Comparison of ENCODE assay signal across 14 cellular contexts in the genomic region with DNA sequence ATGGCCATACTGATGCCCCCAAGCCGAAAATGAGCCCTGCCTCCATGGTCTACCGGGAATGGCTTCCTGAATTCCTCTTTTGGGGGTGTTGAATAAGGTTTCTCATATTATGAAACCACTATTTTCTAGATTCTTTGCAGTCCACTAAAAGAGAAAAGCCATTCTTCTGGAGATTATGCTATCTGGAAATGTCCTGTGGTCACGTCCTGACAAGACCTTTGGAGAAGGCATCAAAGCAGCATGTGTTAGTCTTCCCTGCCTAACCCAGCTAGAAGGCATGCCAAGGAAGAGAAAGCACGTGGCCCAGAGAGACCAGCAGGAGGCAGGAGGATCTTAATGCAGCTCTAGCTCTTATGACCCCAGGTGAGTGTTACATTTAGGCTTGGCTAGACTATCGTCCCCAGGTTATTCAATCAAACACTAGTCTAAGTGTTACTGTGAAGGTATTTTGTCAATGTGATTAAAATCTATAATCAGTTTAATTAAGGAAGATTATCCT.
"Had no signal": no experiment of that assay in that cellular context is flagged by ENCODE, and none has a peak within 500 bp of the region (broad histone marks: within the 10 kb centered on the region; RNA-seq: fewer than 3 reads in every experiment).

No MANE protein-coding gene starts in this region.

- H3K9me3 ChIP-seq: adrenal gland, neutrophil, thyroid gland had no signal

- H3K36me3 Mint-ChIP-seq: activated naive CD4-positive, alpha-beta T cell treated with anti-CD3 and anti-CD28 coated beads, Interleukin-2, amount 50 U/mL, for 24 hours; immature natural killer cell; WTC11 had no signal

- H3K27me3 Mint-ChIP-seq: activated CD4-positive, alpha-beta T cell treated with anti-CD3 and anti-CD28 coated beads for 36 hours; activated naive CD4-positive, alpha-beta T cell treated with anti-CD3 and anti-CD28 coated beads, Interleukin-2, amount 50 U/mL, for 24 hours had no signal

- H3K4me1 ChIP-seq: thyroid gland had no signal

- H3K27me3 ChIP-seq: adrenal gland, dorsolateral prefrontal cortex, neutrophil, thyroid gland had no signal

- DNase-seq: activated CD4-positive, alpha-beta T cell treated with anti-CD3 and anti-CD28 coated beads for 36 hours; activated CD4-positive, alpha-beta T cell treated with anti-CD3 and anti-CD28 coated beads, Interleukin-2, amount 50 U/mL, for 48 hours; activated gamma-delta T cell; dorsolateral prefrontal cortex; immature natural killer cell; natural killer cell; stimulated activated CD4-positive, alpha-beta T cell treated with anti-CD3 and anti-CD28 coated beads, Interleukin-1b, Interleukin-23, amount 100 ng/mL, for 48 hours; stimulated activated CD8-positive, alpha-beta memory T cell treated with anti-CD3 and anti-CD28 coated beads, Interleukin-4, amount 100 ng/mL, for 48 hours; stimulated activated naive CD4-positive, alpha-beta T cell; thyroid gland had no signal

- H3K4me3 Mint-ChIP-seq: activated CD4-positive, alpha-beta T cell treated with anti-CD3 and anti-CD28 coated beads for 36 hours; activated naive CD4-positive, alpha-beta T cell treated with anti-CD3 and anti-CD28 coated beads, Interleukin-2, amount 50 U/mL, for 24 hours; immature natural killer cell; natural killer cell; WTC11 had no signal

- H3K9me3 Mint-ChIP-seq: activated naive CD4-positive, alpha-beta T cell treated with anti-CD3 and anti-CD28 coated beads, Interleukin-2, amount 50 U/mL, for 24 hours had no signal

- H3K4me3 ChIP-seq: adrenal gland, dorsolateral prefrontal cortex, thyroid gland had no signal

- H3K27ac Mint-ChIP-seq: activated CD4-positive, alpha-beta T cell treated with anti-CD3 and anti-CD28 coated beads for 36 hours; activated naive CD4-positive, alpha-beta T cell treated with anti-CD3 and anti-CD28 coated beads, Interleukin-2, amount 50 U/mL, for 24 hours; immature natural killer cell; natural killer cell; WTC11 had no signal

- H3K36me3 ChIP-seq: adrenal gland, neutrophil, thyroid gland had no signal

- H3K4me1 Mint-ChIP-seq: activated CD4-positive, alpha-beta T cell treated with anti-CD3 and anti-CD28 coated beads for 36 hours; activated naive CD4-positive, alpha-beta T cell treated with anti-CD3 and anti-CD28 coated beads, Interleukin-2, amount 50 U/mL, for 24 hours; immature natural killer cell; natural killer cell had no signal

- H3K27ac ChIP-seq: dorsolateral prefrontal cortex, neutrophil, thyroid gland had no signal
